In the genomic region with DNA sequence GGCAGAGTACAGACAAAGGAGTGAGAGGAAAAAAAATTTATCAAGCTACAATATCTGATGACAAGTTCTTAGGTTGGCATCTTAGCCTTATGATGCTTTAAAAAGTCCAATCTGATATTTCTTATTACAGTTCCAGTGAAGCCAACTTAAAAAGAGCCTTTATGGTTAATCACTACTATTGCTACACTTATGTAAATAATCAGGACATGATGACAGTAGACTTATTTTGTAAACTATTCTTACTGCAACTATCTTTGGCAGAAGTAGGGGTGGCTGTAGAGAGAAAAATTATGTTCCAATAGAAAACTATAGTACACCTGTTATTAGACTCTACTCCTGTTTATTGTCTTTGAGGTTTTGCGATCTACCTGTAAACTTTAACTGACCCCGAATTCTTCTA, we compare ENCODE assay signal across 23 cellular contexts.
"Had no signal": no experiment of that assay in that cellular context is flagged by ENCODE, and none has a peak within 500 bp of the region (broad histone marks: within the 10 kb centered on the region; RNA-seq: fewer than 3 reads in every experiment).

No MANE protein-coding gene starts in this region.

- DNase-seq: activated CD4-positive, alpha-beta T cell treated with anti-CD3 and anti-CD28 coated beads for 4 hours; activated CD4-positive, alpha-beta T cell treated with anti-CD3 and anti-CD28 coated beads, Interleukin-2, amount 50 U/mL, for 4 hours; activated CD8-positive, alpha-beta memory T cell treated with anti-CD3 and anti-CD28 coated beads, Interleukin-2, amount 50 U/mL, for 48 hours; activated CD8-positive, alpha-beta T cell treated with anti-CD3 and anti-CD28 coated beads, Interleukin-2, amount 10 ng/mL, durations not matched to agents 7 days and 5 days; activated naive CD4-positive, alpha-beta T cell; activated T-cell treated with anti-CD3 and anti-CD28 coated beads, Interleukin-2, amount 50 U/mL, for 1 hour; central memory CD4-positive, alpha-beta T cell; KG1; MG63; MV-4-11; NCI-H1092 treated with DMSO at 0.1 percent for 48 hours; NCI-H1417 treated with DMSO at 0.1 percent for 48 hours; NCI-H1694 treated with DMSO at 0.1 percent for 48 hours; NCI-H2029 treated with DMSO at 0.1 percent for 48 hours; NCI-H345; NCI-H510A; NCI-H82; SIG-M5; T-helper 1 cell; WERI-Rb-1 had no signal

- H3K27ac Mint-ChIP-seq: activated CD8-positive, alpha-beta T cell treated with anti-CD3 and anti-CD28 coated beads, Interleukin-2, amount 10 ng/mL, durations not matched to agents 7 days and 5 days; activated naive CD4-positive, alpha-beta T cell treated with anti-CD3 and anti-CD28 coated beads, Interleukin-2, amount 50 U/mL, for 72 hours had no signal

- H3K9me3 ChIP-seq: MG63 had no signal

- H3K36me3 ChIP-seq: MG63 had no signal

- H3K4me3 ChIP-seq: MG63, SK-N-MC had no signal

- H3K27me3 ChIP-seq: MG63 had no signal

- ATAC-seq: activated CD4-positive, CD25-positive, alpha-beta regulatory T cell treated with anti-CD3 and anti-CD28 coated beads, Interleukin-2, amount 50 U/mL, for 24 hours; activated CD8-positive, alpha-beta T cell treated with anti-CD3 and anti-CD28 coated beads, Interleukin-2, amount 10 ng/mL, durations not matched to agents 7 days and 5 days; activated naive CD4-positive, alpha-beta T cell treated with anti-CD3 and anti-CD28 coated beads, Interleukin-2, amount 50 U/mL, for 72 hours had no signal

- H3K4me3 Mint-ChIP-seq: activated CD8-positive, alpha-beta T cell treated with anti-CD3 and anti-CD28 coated beads, Interleukin-2, amount 10 ng/mL, durations not matched to agents 7 days and 5 days had no signal

- H3K27ac ChIP-seq: SK-N-MC, WERI-Rb-1 had no signal
